35 cellular contexts compared by ENCODE assay signal in genomic region chr17:61531223-61531622, GRCh38. TPM values are rescaled to one million over a fixed set of nuclear protein-coding genes. Genes with fewer than 3 reads are reported as not detected.
"Had no signal": no experiment of that assay in that cellular context is flagged by ENCODE, and none has a peak within 500 bp of the region (broad histone marks: within the 10 kb centered on the region; RNA-seq: fewer than 3 reads in every experiment).

No MANE protein-coding gene starts in this region.

- FAIRE-seq: endometrium, islet of Langerhans, keratinocyte had no signal

- H3K36me3 ChIP-seq: colonic mucosa, esophagus squamous epithelium, gastrocnemius medialis, heart right ventricle, left lung, lower lobe of right lung had no signal

- H3K4me3 ChIP-seq: colonic mucosa, esophagus squamous epithelium, gastrocnemius medialis, heart right ventricle, left lung, lower lobe of right lung, mucosa of descending colon had no signal

- DNase-seq: colonic mucosa; cortex of kidney; effector CD8-positive, alpha-beta T cell; effector memory CD8-positive, alpha-beta T cell; endodermal cell; erythroblast; esophagus squamous epithelium; foreskin fibroblast; foreskin melanocyte; gastrocnemius medialis; glutamatergic neuron; head of caudate nucleus; heart right ventricle; hippocampal formation; left cardiac atrium; left lung; left ventricle myocardium superior; lower lobe of right lung; mesenchymal stem cell; mucosa of descending colon; naive B cell had no signal

- H3K9me3 ChIP-seq: colonic mucosa, esophagus squamous epithelium, gastrocnemius medialis, heart right ventricle, left lung, lower lobe of right lung, mucosa of descending colon had no signal

- H3K4me3 Mint-ChIP-seq: dendritic cell treated with granulocyte-macrophage colony-stimulating factor and Interleukin-4, amounts not matched to agents 40 ng/mL and 50 ng/mL, for 4 days; effector memory CD8-positive, alpha-beta T cell; endodermal cell; mesothelial cell of epicardium; naive B cell had no signal

- H3K9me3 Mint-ChIP-seq: dendritic cell treated with granulocyte-macrophage colony-stimulating factor and Interleukin-4, amounts not matched to agents 40 ng/mL and 50 ng/mL, for 4 days; effector memory CD8-positive, alpha-beta T cell; endodermal cell; mesothelial cell of epicardium; naive B cell had no signal

- H3K36me3 Mint-ChIP-seq: mesothelial cell of epicardium, naive B cell had no signal

- ATAC-seq: effector memory CD8-positive, alpha-beta T cell; esophagus mucosa; gastrocnemius medialis; heart right ventricle; left cardiac atrium; left lung; left ventricle myocardium superior; lower lobe of right lung; mucosa of descending colon had no signal

- H3K27me3 ChIP-seq: colonic mucosa, gastrocnemius medialis, left lung had no signal

- H3K27ac Mint-ChIP-seq: dendritic cell treated with granulocyte-macrophage colony-stimulating factor and Interleukin-4, amounts not matched to agents 40 ng/mL and 50 ng/mL, for 4 days; effector memory CD8-positive, alpha-beta T cell; endodermal cell; naive B cell had no signal

- H3K27ac ChIP-seq: colonic mucosa, epithelial cell of prostate, esophagus squamous epithelium, gastrocnemius medialis, heart right ventricle, left lung, lower lobe of right lung had no signal

- H3K4me1 Mint-ChIP-seq: naive B cell had no signal

- H3K4me1 ChIP-seq: colonic mucosa, esophagus squamous epithelium, gastrocnemius medialis, heart right ventricle, left lung, lower lobe of right lung had no signal

RNA-seq across cellular contexts. Expression of gene NACA2, which starts 59.8 kb away (rescaled TPM):
- total RNA-seq: dermis microvascular lymphatic vessel endothelial cell, endodermal cell, esophagus mucosa, esophagus squamous epithelium, gastrocnemius medialis, glomerular endothelial cell, heart right ventricle, kidney epithelial cell, left cardiac atrium, left lung, left ventricle myocardium superior, lower leg skin, lower lobe of right lung, lung microvascular endothelial cell, mesenteric fat pad, mesothelial cell of epicardium, mucosa of descending colon, myocyte had no signal
